Comparison of ENCODE assay signal across 34 cellular contexts in genomic region chr1:27052527-27052926, GRCh38. TPM values are rescaled to one million over a fixed set of nuclear protein-coding genes. Genes with fewer than 3 reads are reported as not detected.
"Had no signal": no experiment of that assay in that cellular context is flagged by ENCODE, and none has a peak within 500 bp of the region (broad histone marks: within the 10 kb centered on the region; RNA-seq: fewer than 3 reads in every experiment).

No MANE protein-coding gene starts in this region.

- H3K4me3 ChIP-seq: ascending aorta, breast epithelium, cardiac muscle cell, colonic mucosa, esophagus squamous epithelium, gastroesophageal sphincter, heart right ventricle had no signal

- H3K27ac Mint-ChIP-seq: activated CD4-positive, alpha-beta memory T cell treated with anti-CD3 and anti-CD28 coated beads for 36 hours; activated CD4-positive, alpha-beta T cell treated with anti-CD3 and anti-CD28 coated beads for 36 hours; activated CD4-positive, alpha-beta T cell treated with anti-CD3 and anti-CD28 coated beads, Interleukin-2, amount 10 ng/mL, durations not matched to agents 24 days and 14 days; activated CD8-positive, alpha-beta memory T cell treated with anti-CD3 and anti-CD28 coated beads, Interleukin-2, amount 10 ng/mL, durations not matched to agents 7 days and 5 days; activated CD8-positive, alpha-beta T cell treated with anti-CD3 and anti-CD28 coated beads, Interleukin-2, amount 10 ng/mL, durations not matched to agents 7 days and 5 days; activated naive CD4-positive, alpha-beta T cell treated with anti-CD3 and anti-CD28 coated beads for 36 hours; activated naive CD8-positive, alpha-beta T cell treated with anti-CD3 and anti-CD28 coated beads, Interleukin-2, amount 10 ng/mL, durations not matched to agents 7 days and 5 days; activated T-helper 1 cell treated with anti-CD3 and anti-CD28 coated beads, Interleukin-12 subunit alpha, Interleukin-12 subunit beta, Interleukin-2, Interleukin-4 antibody, amounts not matched to agents 30 ng/mL and 10 ng/mL and 1 ng/mL, durations not matched to agents 14 hours and 24 hours and 36 hours; activated T-helper 2 cell treated with anti-CD3 and anti-CD28 coated beads, Interferon-gamma antibody, Interleukin-2, Interleukin-4, amounts not matched to agents 10 μg/mL and 5 μg/mL and 100 μg/mL, durations not matched to agents 14 hours and 24 hours and 36 hours; brain; T-helper 17 cell; T-helper 2 cell treated with Interferon-gamma antibody and Interleukin-4, amounts not matched to agents 5 μg/mL and 100 μg/mL, for 36 hours had no signal

- DNase-seq: activated CD4-positive, alpha-beta memory T cell treated with anti-CD3 and anti-CD28 coated beads for 36 hours; activated CD4-positive, alpha-beta T cell treated with anti-CD3 and anti-CD28 coated beads for 36 hours; activated CD4-positive, alpha-beta T cell treated with anti-CD3 and anti-CD28 coated beads, Interleukin-2, amount 10 ng/mL, durations not matched to agents 24 days and 14 days; activated CD4-positive, CD25-positive, alpha-beta regulatory T cell; activated CD4-positive, CD25-positive, alpha-beta regulatory T cell treated with anti-CD3 and anti-CD28 coated beads, Interleukin-2, amount 50 U/mL, for 72 hours; activated CD8-positive, alpha-beta memory T cell treated with anti-CD3 and anti-CD28 coated beads, Interleukin-2, amount 10 ng/mL, durations not matched to agents 7 days and 5 days; activated CD8-positive, alpha-beta memory T cell treated with anti-CD3 and anti-CD28 coated beads, Interleukin-2, amount 50 U/mL, for 4 hours; activated CD8-positive, alpha-beta T cell treated with anti-CD3 and anti-CD28 coated beads, Interleukin-2, amount 10 ng/mL, durations not matched to agents 7 days and 5 days; activated effector memory CD4-positive, alpha-beta T cell treated with anti-CD3 and anti-CD28 coated beads, Interleukin-2, amount 50 U/mL, for 16 hours; activated naive CD4-positive, alpha-beta T cell treated with anti-CD3 and anti-CD28 coated beads for 36 hours; activated naive CD8-positive, alpha-beta T cell treated with anti-CD3 and anti-CD28 coated beads, Interleukin-2, amount 10 ng/mL, durations not matched to agents 7 days and 5 days; activated T-cell treated with anti-CD3 and anti-CD28 coated beads, Interleukin-2, amount 50 U/mL, for 1 hour; activated T-cell treated with anti-CD3 and anti-CD28 coated beads, Interleukin-2, amount 50 U/mL, for 48 hours; central memory CD4-positive, alpha-beta T cell; cerebellar nuclear complex; colonic mucosa; effector CD8-positive, alpha-beta T cell; esophagus squamous epithelium; foreskin melanocyte; heart right ventricle; T-helper 17 cell; T1000; WERI-Rb-1 had no signal

- H3K9me3 Mint-ChIP-seq: activated CD4-positive, alpha-beta memory T cell treated with anti-CD3 and anti-CD28 coated beads for 36 hours; activated CD4-positive, alpha-beta T cell treated with anti-CD3 and anti-CD28 coated beads, Interleukin-2, amount 10 ng/mL, durations not matched to agents 24 days and 14 days; activated naive CD4-positive, alpha-beta T cell treated with anti-CD3 and anti-CD28 coated beads for 36 hours; activated naive CD4-positive, alpha-beta T cell treated with anti-CD3 and anti-CD28 coated beads, Interleukin-2, amount 50 U/mL, for 72 hours; activated naive CD8-positive, alpha-beta T cell treated with anti-CD3 and anti-CD28 coated beads, Interleukin-2, amount 10 ng/mL, durations not matched to agents 7 days and 5 days; activated T-helper 1 cell treated with anti-CD3 and anti-CD28 coated beads, Interleukin-12 subunit alpha, Interleukin-12 subunit beta, Interleukin-2, Interleukin-4 antibody, amounts not matched to agents 30 ng/mL and 10 ng/mL and 1 ng/mL, durations not matched to agents 14 hours and 24 hours and 36 hours; activated T-helper 2 cell treated with anti-CD3 and anti-CD28 coated beads, Interferon-gamma antibody, Interleukin-2, Interleukin-4, amounts not matched to agents 10 μg/mL and 5 μg/mL and 100 μg/mL, durations not matched to agents 14 hours and 24 hours and 36 hours; T-helper 2 cell treated with Interferon-gamma antibody and Interleukin-4, amounts not matched to agents 5 μg/mL and 100 μg/mL, for 36 hours had no signal

- H3K27me3 Mint-ChIP-seq: activated CD4-positive, alpha-beta memory T cell treated with anti-CD3 and anti-CD28 coated beads for 36 hours; activated CD4-positive, alpha-beta T cell treated with anti-CD3 and anti-CD28 coated beads for 36 hours; activated CD4-positive, alpha-beta T cell treated with anti-CD3 and anti-CD28 coated beads, Interleukin-2, amount 10 ng/mL, durations not matched to agents 24 days and 14 days; activated CD8-positive, alpha-beta memory T cell treated with anti-CD3 and anti-CD28 coated beads, Interleukin-2, amount 10 ng/mL, durations not matched to agents 7 days and 5 days; activated naive CD8-positive, alpha-beta T cell treated with anti-CD3 and anti-CD28 coated beads, Interleukin-2, amount 10 ng/mL, durations not matched to agents 7 days and 5 days; brain; T-helper 17 cell had no signal

- H3K4me1 Mint-ChIP-seq: activated CD4-positive, alpha-beta T cell treated with anti-CD3 and anti-CD28 coated beads for 36 hours; activated CD4-positive, alpha-beta T cell treated with anti-CD3 and anti-CD28 coated beads, Interleukin-2, amount 10 ng/mL, durations not matched to agents 24 days and 14 days; activated CD8-positive, alpha-beta memory T cell treated with anti-CD3 and anti-CD28 coated beads, Interleukin-2, amount 10 ng/mL, durations not matched to agents 7 days and 5 days; activated naive CD8-positive, alpha-beta T cell treated with anti-CD3 and anti-CD28 coated beads, Interleukin-2, amount 10 ng/mL, durations not matched to agents 7 days and 5 days; T-helper 17 cell had no signal

- H3K36me3 ChIP-seq: ascending aorta, breast epithelium, cardiac muscle cell, colonic mucosa, esophagus squamous epithelium, gastroesophageal sphincter, heart right ventricle, WERI-Rb-1 had no signal

- ATAC-seq: activated CD4-positive, alpha-beta T cell treated with anti-CD3 and anti-CD28 coated beads for 36 hours; activated CD8-positive, alpha-beta memory T cell treated with anti-CD3 and anti-CD28 coated beads, Interleukin-2, amount 10 ng/mL, durations not matched to agents 7 days and 5 days; activated CD8-positive, alpha-beta T cell treated with anti-CD3 and anti-CD28 coated beads, Interleukin-2, amount 10 ng/mL, durations not matched to agents 7 days and 5 days; activated naive CD4-positive, alpha-beta T cell treated with anti-CD3 and anti-CD28 coated beads, Interleukin-2, amount 50 U/mL, for 72 hours; gastroesophageal sphincter; heart right ventricle; T-helper 17 cell had no signal

- H3K27me3 ChIP-seq: ascending aorta, breast epithelium, cardiac muscle cell, colonic mucosa, esophagus squamous epithelium, gastroesophageal sphincter, heart right ventricle had no signal

- H3K4me3 Mint-ChIP-seq: activated CD4-positive, alpha-beta memory T cell treated with anti-CD3 and anti-CD28 coated beads for 36 hours; activated CD4-positive, alpha-beta T cell treated with anti-CD3 and anti-CD28 coated beads for 36 hours; activated CD4-positive, alpha-beta T cell treated with anti-CD3 and anti-CD28 coated beads, Interleukin-2, amount 10 ng/mL, durations not matched to agents 24 days and 14 days; activated CD8-positive, alpha-beta memory T cell treated with anti-CD3 and anti-CD28 coated beads, Interleukin-2, amount 10 ng/mL, durations not matched to agents 7 days and 5 days; activated CD8-positive, alpha-beta T cell treated with anti-CD3 and anti-CD28 coated beads, Interleukin-2, amount 10 ng/mL, durations not matched to agents 7 days and 5 days; activated naive CD4-positive, alpha-beta T cell treated with anti-CD3 and anti-CD28 coated beads for 36 hours; activated naive CD8-positive, alpha-beta T cell treated with anti-CD3 and anti-CD28 coated beads, Interleukin-2, amount 10 ng/mL, durations not matched to agents 7 days and 5 days; activated T-helper 1 cell treated with anti-CD3 and anti-CD28 coated beads, Interleukin-12 subunit alpha, Interleukin-12 subunit beta, Interleukin-2, Interleukin-4 antibody, amounts not matched to agents 30 ng/mL and 10 ng/mL and 1 ng/mL, durations not matched to agents 14 hours and 24 hours and 36 hours; brain; T-helper 17 cell; T-helper 2 cell treated with Interferon-gamma antibody and Interleukin-4, amounts not matched to agents 5 μg/mL and 100 μg/mL, for 36 hours had no signal

- H3K36me3 Mint-ChIP-seq: activated CD4-positive, alpha-beta memory T cell treated with anti-CD3 and anti-CD28 coated beads for 36 hours; activated CD8-positive, alpha-beta memory T cell treated with anti-CD3 and anti-CD28 coated beads, Interleukin-2, amount 10 ng/mL, durations not matched to agents 7 days and 5 days; activated naive CD4-positive, alpha-beta T cell treated with anti-CD3 and anti-CD28 coated beads, Interleukin-2, amount 50 U/mL, for 72 hours; brain had no signal

- H3K27ac ChIP-seq: ascending aorta, breast epithelium, cardiac muscle cell, colonic mucosa, epithelial cell of prostate, esophagus squamous epithelium, gastroesophageal sphincter, heart right ventricle, WERI-Rb-1 had no signal

- H3K4me1 ChIP-seq: ascending aorta, colonic mucosa had no signal

- H3K9me3 ChIP-seq: ascending aorta, breast epithelium, colonic mucosa, esophagus squamous epithelium, gastroesophageal sphincter, heart right ventricle had no signal

RNA-seq across cellular contexts. Expression of gene TENT5B, which starts 39.9 kb away (rescaled TPM):
- total RNA-seq: activated CD4-positive, alpha-beta memory T cell treated with anti-CD3 and anti-CD28 coated beads for 36 hours; activated CD4-positive, alpha-beta T cell treated with anti-CD3 and anti-CD28 coated beads for 36 hours; activated CD4-positive, alpha-beta T cell treated with anti-CD3 and anti-CD28 coated beads, Interleukin-2, amount 10 ng/mL, durations not matched to agents 24 days and 14 days; activated CD8-positive, alpha-beta memory T cell treated with anti-CD3 and anti-CD28 coated beads for 36 hours; activated CD8-positive, alpha-beta memory T cell treated with anti-CD3 and anti-CD28 coated beads, Interleukin-2, amount 10 ng/mL, durations not matched to agents 7 days and 5 days; activated CD8-positive, alpha-beta T cell treated with anti-CD3 and anti-CD28 coated beads, Interleukin-2, amount 10 ng/mL, durations not matched to agents 7 days and 5 days; activated naive CD4-positive, alpha-beta T cell treated with anti-CD3 and anti-CD28 coated beads for 36 hours; activated naive CD8-positive, alpha-beta T cell treated with anti-CD3 and anti-CD28 coated beads, Interleukin-2, amount 10 ng/mL, durations not matched to agents 7 days and 5 days; activated T-helper 1 cell treated with anti-CD3 and anti-CD28 coated beads, Interleukin-12 subunit alpha, Interleukin-12 subunit beta, Interleukin-2, Interleukin-4 antibody, amounts not matched to agents 30 ng/mL and 10 ng/mL and 1 ng/mL, durations not matched to agents 14 hours and 24 hours and 36 hours; activated T-helper 2 cell treated with anti-CD3 and anti-CD28 coated beads, Interferon-gamma antibody, Interleukin-2, Interleukin-4, amounts not matched to agents 10 μg/mL and 5 μg/mL and 100 μg/mL, durations not matched to agents 14 hours and 24 hours and 36 hours; T-helper 17 cell had no signal

RNA-seq across cellular contexts. Expression of gene TRNP1, which starts 59.0 kb away (rescaled TPM):
- total RNA-seq: activated CD8-positive, alpha-beta T cell treated with anti-CD3 and anti-CD28 coated beads, Interleukin-2, amount 10 ng/mL, durations not matched to agents 7 days and 5 days; activated naive CD8-positive, alpha-beta T cell treated with anti-CD3 and anti-CD28 coated beads, Interleukin-2, amount 10 ng/mL, durations not matched to agents 7 days and 5 days had no signal
